ENCODE assay signal across 9 cellular contexts in genomic region chr15:39784125-39784524, GRCh38. TPM values are rescaled to one million over a fixed set of nuclear protein-coding genes. Genes with fewer than 3 reads are reported as not detected.
DNase-seq lines count a peak whose midpoint lies in the region; ATAC-seq, FAIRE-seq and TF ChIP-seq lines count a peak whose summit lies in the region.
"Had no signal": no experiment of that assay in that cellular context is flagged by ENCODE, and none has a peak within 500 bp of the region (broad histone marks: within the 10 kb centered on the region; RNA-seq: fewer than 3 reads in every experiment).

No MANE protein-coding gene starts in this region.

- TF ChIP-seq POLR2A in endothelial cell of umbilical vein (IDR thresholded peaks at IDR 0.05; ENCODE audit: low read depth, low read length) (no peak), sigmoid colon (IDR thresholded peaks at IDR 0.05) (no peak), thyroid gland (IDR thresholded peaks at IDR 0.05) (no peak)

- no peak for TF ChIP-seq EP300 in sigmoid colon (IDR thresholded peaks at IDR 0.05)

- DNase-seq in NCI-H526 treated with DMSO at 0.1 percent for 48 hours (lab: John Stamatoyannopoulos, UW) (peak; percentile 13), NCI-H526 (lab: John Stamatoyannopoulos, UW) (no peak), PC-9 (no peak), endothelial cell of umbilical vein (ENCODE audit: low read depth, low spot score) (peak; percentile 64), sigmoid colon (no peak), thyroid gland (no peak), WERI-Rb-1 (no peak)
- DNase-seq: ACHN had no signal

- CTCF ChIA-PET in PC-9 (lab: Charles Lee): no interaction called here
- CTCF ChIA-PET in endothelial cell of umbilical vein (lab: Charles Lee): interaction anchor here (1.2 to 2.3 kb wide), 4 partner anchors 27 to 192 kb away, joined by 3 to 10 read pairs (median 8); no protein-coding TSS in a partner anchor

- peak overlapping the region; percentile 84 for H3K4me2 ChIP-seq in PC-9
- peak overlapping the region; percentile 89 for H3K4me2 ChIP-seq in endothelial cell of umbilical vein (ENCODE audit: insufficient read depth, low read length)

- peaks cover 4% of the 10 kb centered on the region; the same call in 1 of the 2 replicates for H3F3A ChIP-seq in PC-9 (ENCODE audit: insufficient read depth, low read depth)

- no peak for TF ChIP-seq CTCF in PC-9 (conservative IDR thresholded peaks at IDR 0.05)
- no peak for TF ChIP-seq CTCF in endothelial cell of umbilical vein (IDR thresholded peaks at IDR 0.05; ENCODE audit: extremely low read depth in 1 of 2, insufficient read depth in 1 of 2, low read depth in 1 of 2, low read length in 2 of 2)
- no peak for TF ChIP-seq CTCF in sigmoid colon (IDR thresholded peaks at IDR 0.05)
- TF ChIP-seq CTCF in thyroid gland (IDR thresholded peaks at IDR 0.05): no peak
- TF ChIP-seq CTCF in WERI-Rb-1 (IDR thresholded peaks at IDR 0.05; ENCODE audit: low read depth, low read length): no peak

- no peak for ATAC-seq in GM18907 (IDR thresholded peaks at IDR 0.05; ENCODE audit: unreplicated experiment)

- H3K27me3 ChIP-seq in PC-9 (ENCODE audit: insufficient read depth, low read depth) (no peaks in the 10 kb centered on the region), endothelial cell of umbilical vein (ENCODE audit: control insufficient read depth in 2 of 2, insufficient read depth in 2 of 2, low read length in 2 of 2) (no peaks in the 10 kb centered on the region), sigmoid colon (no peaks in the 10 kb centered on the region), thyroid gland (no peaks in the 10 kb centered on the region), WERI-Rb-1 (ENCODE audit: insufficient read depth, low read depth, severe bottlenecking) (no peaks in the 10 kb centered on the region)

- H3K79me2 ChIP-seq in PC-9 (ENCODE audit: low read depth) (peaks cover 13% of the 10 kb centered on the region; the same call in 1 of the 2 replicates), endothelial cell of umbilical vein (ENCODE audit: control insufficient read depth, insufficient read depth, low read length) (peaks cover 5% of the 10 kb centered on the region)

- dilution Hi-C loops in endothelial cell of umbilical vein (cut with MboI; ENCODE audit: extremely low pct_ligation_motif_present, low sequenced_read_pairs): no loop called here

- FAIRE-seq in endothelial cell of umbilical vein (lab: Jason Lieb, UNC): peak; percentile 84

- no peaks in the 10 kb centered on the region for H3K9me3 ChIP-seq in PC-9 (ENCODE audit: insufficient read depth, low read depth)
- H3K9me3 ChIP-seq in endothelial cell of umbilical vein (replicated peaks; ENCODE audit: control insufficient read depth, insufficient read depth, low read length): no peaks in the 10 kb centered on the region
- no peaks in the 10 kb centered on the region for H3K9me3 ChIP-seq in sigmoid colon
- H3K9me3 ChIP-seq in thyroid gland: no peaks in the 10 kb centered on the region
- H3K9me3 ChIP-seq in WERI-Rb-1 (ENCODE audit: severe bottlenecking): no peaks in the 10 kb centered on the region

- WGBS in sigmoid colon, 2 donors: 46 to 49% methylated on average over 4 of the region's 4 CpGs
- WGBS in thyroid gland, 2 donors: 72 to 76% methylated on average over 4 of the region's 4 CpGs

- intact Hi-C loops in PC-9 (cut with micrococcal nuclease; ENCODE audit: unreplicated experiment) (loop anchor here (5.0 to 10.0 kb wide), 6 partner anchors 91 to 1079 kb away; partner anchors contain the start of genes BMF, BUB1B, EIF2AK4 and SRP14), endothelial cell of umbilical vein (cut with micrococcal nuclease) (no loop called here), sigmoid colon (cut with DNase I) (loop anchor here (5.0 to 10.0 kb wide), 3 partner anchors 91 to 481 kb away; partner anchors contain the start of gene EIF2AK4), thyroid gland (cut with DNase I) (no loop called here)

- H3K4me3 ChIP-seq in PC-9 (no peak overlapping the region; the same call in 1 of the 2 replicates), endothelial cell of umbilical vein (replicated peaks in 1 of 3; ENCODE audit: insufficient read depth in 1 of 3, low read depth in 1 of 3, low read length in 3 of 3) (peak overlapping the region in 2 of 3 experiments; percentile 93 to 98), sigmoid colon (no peak overlapping the region), thyroid gland (replicated peaks in 1 of 3) (no peak overlapping the region), WERI-Rb-1 (ENCODE audit: low read depth, low read length) (no peak overlapping the region)

- BruUV-seq in PC-9 (replicated peaks; lab: Mats Ljungman, UMichigan) (no TSS peak), endothelial cell of umbilical vein (replicated peaks; lab: Mats Ljungman, UMichigan) (no TSS peak)

- H3K36me3 ChIP-seq in PC-9 (ENCODE audit: low read depth) (no peaks in the 10 kb centered on the region), endothelial cell of umbilical vein (ENCODE audit: control insufficient read depth in 2 of 2, extremely low read depth in 1 of 2, insufficient read depth in 2 of 2, low read length in 2 of 2) (no peaks in the 10 kb centered on the region), sigmoid colon (no peaks in the 10 kb centered on the region), thyroid gland (no peaks in the 10 kb centered on the region), WERI-Rb-1 (no peaks in the 10 kb centered on the region)

- H3K9ac ChIP-seq in endothelial cell of umbilical vein (replicated peaks; ENCODE audit: extremely low read depth, insufficient read depth, low read length): peak overlapping the region; percentile 90

- H3K9me2 ChIP-seq in PC-9 (ENCODE audit: insufficient read depth): no peaks in the 10 kb centered on the region

- no peaks in the 10 kb centered on the region for H3K9me1 ChIP-seq in endothelial cell of umbilical vein (replicated peaks; ENCODE audit: control insufficient read depth, extremely low read depth, insufficient read depth, low read length)

- no peak overlapping the region for H3K27ac ChIP-seq in PC-9
- H3K27ac ChIP-seq in endothelial cell of umbilical vein (ENCODE audit: insufficient read depth, low read depth, low read length): peak overlapping the region; percentile 67
- peak overlapping the region; percentile 82 to 90 (median 86) for H3K27ac ChIP-seq in sigmoid colon
- H3K27ac ChIP-seq in thyroid gland: peak overlapping the region in 1 of 3 donors; percentile 57
- H3K27ac ChIP-seq in WERI-Rb-1: no peak overlapping the region

- POLR2A ChIA-PET in PC-9 (lab: Charles Lee; ENCODE audit: unreplicated experiment) (no interaction called here), endothelial cell of umbilical vein (lab: Charles Lee) (no interaction called here)

- peaks cover 13% of the 10 kb centered on the region for H3K4me1 ChIP-seq in PC-9 (replicated peaks; ENCODE audit: insufficient read depth)
- peaks cover 26% of the 10 kb centered on the region for H3K4me1 ChIP-seq in endothelial cell of umbilical vein (ENCODE audit: control insufficient read depth, extremely low read depth, insufficient read depth, low read length)
- peaks cover 0 to 32% (median 17%) of the 10 kb centered on the region in 4 donors for H3K4me1 ChIP-seq in sigmoid colon
- peaks cover 10% of the 10 kb centered on the region in 2 donors for H3K4me1 ChIP-seq in thyroid gland

- no peaks in the 10 kb centered on the region for H4K20me1 ChIP-seq in PC-9 (ENCODE audit: insufficient read depth)
- no peaks in the 10 kb centered on the region for H4K20me1 ChIP-seq in endothelial cell of umbilical vein (replicated peaks; ENCODE audit: control insufficient read depth, extremely low read depth, insufficient read depth, low read length)

- H2AFZ ChIP-seq in PC-9 (no peak overlapping the region), endothelial cell of umbilical vein (ENCODE audit: low read depth, low read length) (no peak overlapping the region)

TF ChIP-seq in endothelial cell of umbilical vein, 7 proteins besides CTCF, POLR2A, EP300 and RAD21:
- TF ChIP-seq EZH2 (IDR thresholded peaks at IDR 0.05; ENCODE audit: borderline replicate concordance, low read depth, low read length, severe bottlenecking) (no peak), FOS (IDR thresholded peaks at IDR 0.05; ENCODE audit: borderline replicate concordance, insufficient read depth, low read length) (peak; percentile 64)

RNA-seq across cellular contexts. Expression of gene FSIP1, which starts 1.5 kb away (rescaled TPM):
- total RNA-seq in PC-9 (2021) (0.63 and 1.2 TPM in 2 replicates), endothelial cell of umbilical vein (1.1 and 1.2 TPM in 2 replicates), sigmoid colon (1 to 10 TPM; 1.1 to 1.5 (median 1.3) TPM), thyroid gland (1 to 10 TPM in 3 of 4 donors, under 1 TPM in 1; 0.94 to 2.5 (median 1.5) TPM)
- polyA plus RNA-seq in endothelial cell of umbilical vein (0.11 and 0.23 TPM in 2 replicates), sigmoid colon (10 to 100 TPM in 1 of 3 donors, 1 to 10 TPM in 2; 1.4 to 12.6 (median 3.7) TPM)
- polyA plus RNA-seq in endothelial cell of umbilical vein (2011; cell fraction: cytosol; rRNA removed): 0.20 and 0.32 TPM in 2 replicates
- 0.45 and 0.51 TPM in 2 replicates for polyA plus RNA-seq in endothelial cell of umbilical vein (2011; cell fraction: nucleus; rRNA removed)
- 1.4 and 7.0 TPM in 2 replicates for polyA plus RNA-seq in endothelial cell of umbilical vein (2012)
- polyA minus RNA-seq in endothelial cell of umbilical vein: 0.17 and 0.42 TPM in 2 replicates
- polyA minus RNA-seq in endothelial cell of umbilical vein (2011; cell fraction: cytosol; rRNA and poly(A)+ RNA removed): not detected
- polyA minus RNA-seq in endothelial cell of umbilical vein (2011; cell fraction: nucleus; rRNA and poly(A)+ RNA removed): 1.0 and 1.6 TPM in 2 replicates

Comparison
In these comparisons a context has a peak if more than half of its experiments do, and no peak if none do; other contexts are left out.
1. DNase-seq: peak in NCI-H526 treated with DMSO at 0.1 percent for 48 hours (single experiment) and endothelial cell of umbilical vein (single experiment); none in NCI-H526 (0 of 2), PC-9 (0 of 2), sigmoid colon (single experiment), thyroid gland (0 of 2) and WERI-Rb-1 (single experiment).
2. H3K27ac ChIP-seq: peak in endothelial cell of umbilical vein (single experiment) and sigmoid colon (4 of 4); none in PC-9 (single experiment) and WERI-Rb-1 (single experiment).
3. H3K4me3 ChIP-seq: peak in endothelial cell of umbilical vein (2 of 3); none in PC-9 (single experiment), sigmoid colon (0 of 4), thyroid gland (0 of 3) and WERI-Rb-1 (single experiment).
4. intact Hi-C loops: an anchor here in PC-9 (5.0 to 10.0 kb wide) and sigmoid colon (5.0 to 10.0 kb wide); none called in endothelial cell of umbilical vein and thyroid gland.